22 cellular contexts compared by ENCODE assay signal in the genomic region with DNA sequence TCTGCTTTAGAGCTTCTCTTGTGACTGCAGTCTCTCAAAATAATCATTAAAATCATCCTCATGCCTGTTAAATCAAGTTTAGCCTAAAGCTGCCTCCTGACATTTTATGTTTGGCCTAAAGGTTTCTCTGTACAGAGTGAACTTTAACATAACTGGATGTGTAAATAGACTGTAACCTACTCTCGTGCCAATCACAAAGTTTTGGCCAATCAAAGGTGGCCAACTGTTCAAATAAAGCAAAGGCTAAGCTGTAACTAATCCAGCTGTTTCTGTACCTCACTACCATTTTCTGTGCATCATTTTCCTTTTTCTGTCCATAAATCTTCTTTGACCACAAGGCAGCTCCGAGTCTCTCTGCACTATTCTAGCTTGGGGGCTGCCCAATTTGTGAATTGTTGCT.
"Had no signal": no experiment of that assay in that cellular context is flagged by ENCODE, and none has a peak within 500 bp of the region (broad histone marks: within the 10 kb centered on the region; RNA-seq: fewer than 3 reads in every experiment).

No MANE protein-coding gene starts in this region.

- DNase-seq: effector memory CD8-positive, alpha-beta T cell; gastrocnemius medialis; heart right ventricle; hypothalamus; left ventricle myocardium inferior; lower lobe of right lung; psoas muscle; retina; right lobe of liver; spleen; stimulated activated CD4-positive, alpha-beta T cell treated with anti-CD3 and anti-CD28 coated beads, Interleukin-15, amount 100 ng/mL, for 24 hours; stimulated activated CD4-positive, alpha-beta T cell treated with anti-CD3 and anti-CD28 coated beads, Interleukin-1b, Interleukin-23, amount 100 ng/mL, for 48 hours; stimulated activated CD4-positive, alpha-beta T cell treated with anti-CD3 and anti-CD28 coated beads, Interleukin-4, amount 100 ng/mL, for 24 hours; uterus had no signal

- H3K4me1 ChIP-seq: esophagus muscularis mucosa, gastrocnemius medialis, heart right ventricle, left ventricle myocardium inferior, lower lobe of right lung, psoas muscle, spleen, uterus had no signal

- H3K36me3 ChIP-seq: esophagus muscularis mucosa, gastrocnemius medialis, heart right ventricle, left ventricle myocardium inferior, lower lobe of right lung, right lobe of liver, spleen, uterus had no signal

- H3K4me3 ChIP-seq: esophagus muscularis mucosa, gastrocnemius medialis, heart right ventricle, left ventricle myocardium inferior, lower lobe of right lung, psoas muscle, right lobe of liver, spleen, uterus had no signal

- H3K9me3 Mint-ChIP-seq: dendritic cell treated with granulocyte-macrophage colony-stimulating factor and Interleukin-4, amounts not matched to agents 40 ng/mL and 50 ng/mL, for 4 days; effector memory CD8-positive, alpha-beta T cell; type B pancreatic cell had no signal

- H3K4me1 Mint-ChIP-seq: memory B cell; mesothelial cell of epicardium; nephron; stimulated activated memory B cell treated with anti-CD40 and anti-IgM and Interleukin-4, amounts not matched to agents 10 μg/mL and 1 μg/mL and 100 μg/mL, for 72 hours had no signal

- H3K36me3 Mint-ChIP-seq: memory B cell; mesothelial cell of epicardium; stimulated activated memory B cell treated with anti-CD40 and anti-IgM and Interleukin-4, amounts not matched to agents 10 μg/mL and 1 μg/mL and 100 μg/mL, for 72 hours; type B pancreatic cell had no signal

- H3K4me3 Mint-ChIP-seq: dendritic cell treated with granulocyte-macrophage colony-stimulating factor and Interleukin-4, amounts not matched to agents 40 ng/mL and 50 ng/mL, for 4 days; effector memory CD8-positive, alpha-beta T cell; memory B cell; mesothelial cell of epicardium; nephron; stimulated activated memory B cell treated with anti-CD40 and anti-IgM and Interleukin-4, amounts not matched to agents 10 μg/mL and 1 μg/mL and 100 μg/mL, for 72 hours; type B pancreatic cell had no signal

- H3K27ac Mint-ChIP-seq: dendritic cell treated with granulocyte-macrophage colony-stimulating factor and Interleukin-4, amounts not matched to agents 40 ng/mL and 50 ng/mL, for 4 days; effector memory CD8-positive, alpha-beta T cell; memory B cell; mesothelial cell of epicardium; nephron; stimulated activated memory B cell treated with anti-CD40 and anti-IgM and Interleukin-4, amounts not matched to agents 10 μg/mL and 1 μg/mL and 100 μg/mL, for 72 hours; type B pancreatic cell had no signal

- H3K27ac ChIP-seq: epithelial cell of prostate, esophagus muscularis mucosa, gastrocnemius medialis, heart right ventricle, left ventricle myocardium inferior, lower lobe of right lung, psoas muscle, right lobe of liver, spleen, uterus had no signal

- ATAC-seq: effector memory CD8-positive, alpha-beta T cell; gastrocnemius medialis; heart right ventricle; lower lobe of right lung; psoas muscle; stimulated activated memory B cell treated with anti-CD40 and anti-IgM and Interleukin-4, amounts not matched to agents 10 μg/mL and 1 μg/mL and 100 μg/mL, for 72 hours had no signal

- H3K27me3 ChIP-seq: esophagus muscularis mucosa, gastrocnemius medialis, heart right ventricle, right lobe of liver, spleen, uterus had no signal

- H3K27me3 Mint-ChIP-seq: dendritic cell treated with granulocyte-macrophage colony-stimulating factor and Interleukin-4, amounts not matched to agents 40 ng/mL and 50 ng/mL, for 4 days; effector memory CD8-positive, alpha-beta T cell; memory B cell; stimulated activated memory B cell treated with anti-CD40 and anti-IgM and Interleukin-4, amounts not matched to agents 10 μg/mL and 1 μg/mL and 100 μg/mL, for 72 hours; type B pancreatic cell had no signal
